ENCODE assay signal across 28 cellular contexts in the genomic region with DNA sequence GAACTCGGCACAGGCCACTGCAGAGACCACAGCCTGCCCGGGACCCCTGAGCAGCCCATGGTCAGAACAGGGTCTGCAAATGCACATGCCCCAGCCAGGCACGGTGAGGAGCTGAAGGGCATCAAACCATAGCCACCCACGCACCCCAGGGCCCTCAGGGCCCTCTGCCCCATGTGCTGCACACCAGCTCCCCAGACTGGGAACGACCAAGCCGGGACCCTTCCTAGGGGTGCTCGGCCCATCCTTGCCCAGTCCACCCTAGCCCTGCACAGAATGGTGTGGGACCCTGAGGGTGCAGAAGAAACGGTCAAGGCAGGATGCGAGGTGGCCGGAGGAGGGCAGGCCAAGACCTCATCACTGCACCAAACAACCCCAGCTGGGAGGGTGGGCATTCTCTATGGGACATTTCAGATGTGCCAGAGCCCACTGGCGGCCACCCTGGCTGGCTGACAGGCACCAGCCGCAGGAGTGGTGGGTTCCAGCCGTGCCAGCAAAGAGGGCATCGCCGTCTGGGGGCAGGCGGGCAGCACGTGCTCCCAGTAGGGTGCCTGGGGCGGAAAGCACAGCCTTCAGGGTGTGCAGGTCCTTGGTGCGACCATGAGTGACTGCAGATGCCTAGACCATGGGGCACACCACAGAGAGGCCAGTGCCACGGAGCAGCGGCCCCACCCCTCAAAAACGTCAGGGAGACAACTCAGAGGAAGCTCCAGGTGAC.
"Had no signal": no experiment of that assay in that cellular context is flagged by ENCODE, and none has a peak within 500 bp of the region (broad histone marks: within the 10 kb centered on the region; RNA-seq: fewer than 3 reads in every experiment).

No MANE protein-coding gene starts in this region.

- H3K36me3 ChIP-seq: ovary, prostate gland had no signal

- ATAC-seq: activated CD8-positive, alpha-beta memory T cell treated with anti-CD3 and anti-CD28 coated beads, Interleukin-2, amount 10 ng/mL, durations not matched to agents 7 days and 5 days; activated CD8-positive, alpha-beta T cell treated with anti-CD3 and anti-CD28 coated beads, Interleukin-2, amount 10 ng/mL, durations not matched to agents 7 days and 5 days; left lobe of liver; natural killer cell; stimulated activated naive B cell treated with anti-CD40 and anti-IgM and Interleukin-4, amounts not matched to agents 10 μg/mL and 1 μg/mL and 100 μg/mL, for 72 hours had no signal

- H3K27me3 ChIP-seq: ovary, sigmoid colon, stomach, thyroid gland, upper lobe of left lung had no signal

- H3K4me1 ChIP-seq: prostate gland had no signal

- H3K27ac Mint-ChIP-seq: activated CD8-positive, alpha-beta memory T cell treated with anti-CD3 and anti-CD28 coated beads, Interleukin-2, amount 10 ng/mL, durations not matched to agents 7 days and 5 days; activated naive CD8-positive, alpha-beta T cell; activated T-helper 2 cell treated with anti-CD3 and anti-CD28 coated beads, Interferon-gamma antibody, Interleukin-2, Interleukin-4, amounts not matched to agents 10 μg/mL and 5 μg/mL and 100 μg/mL, durations not matched to agents 14 hours and 24 hours and 36 hours; stimulated activated naive B cell treated with anti-CD40 and anti-IgM and Interleukin-4, amounts not matched to agents 10 μg/mL and 1 μg/mL and 100 μg/mL, for 72 hours had no signal

- H3K27me3 Mint-ChIP-seq: activated naive CD8-positive, alpha-beta T cell; central memory CD8-positive, alpha-beta T cell; stimulated activated naive B cell treated with anti-CD40 and anti-IgM and Interleukin-4, amounts not matched to agents 10 μg/mL and 1 μg/mL and 100 μg/mL, for 72 hours had no signal

- H3K27ac ChIP-seq: epithelial cell of prostate, ovary, prostate gland, sigmoid colon, stomach, thyroid gland, upper lobe of left lung had no signal

- H3K36me3 Mint-ChIP-seq: activated CD8-positive, alpha-beta memory T cell treated with anti-CD3 and anti-CD28 coated beads, Interleukin-2, amount 10 ng/mL, durations not matched to agents 7 days and 5 days; activated naive CD8-positive, alpha-beta T cell; natural killer cell had no signal

- H3K9me3 Mint-ChIP-seq: activated T-helper 2 cell treated with anti-CD3 and anti-CD28 coated beads, Interferon-gamma antibody, Interleukin-2, Interleukin-4, amounts not matched to agents 10 μg/mL and 5 μg/mL and 100 μg/mL, durations not matched to agents 14 hours and 24 hours and 36 hours; central memory CD8-positive, alpha-beta T cell; natural killer cell; stimulated activated naive B cell treated with anti-CD40 and anti-IgM and Interleukin-4, amounts not matched to agents 10 μg/mL and 1 μg/mL and 100 μg/mL, for 72 hours had no signal

- DNase-seq: activated CD4-positive, alpha-beta T cell treated with anti-CD3 and anti-CD28 coated beads, Interleukin-2, amount 50 U/mL, for 1 hour; activated CD4-positive, CD25-positive, alpha-beta regulatory T cell treated with anti-CD3 and anti-CD28 coated beads, Interleukin-2, amount 50 U/mL, for 72 hours; activated CD8-positive, alpha-beta memory T cell treated with anti-CD3 and anti-CD28 coated beads, Interleukin-2, amount 10 ng/mL, durations not matched to agents 7 days and 5 days; activated CD8-positive, alpha-beta T cell treated with anti-CD3 and anti-CD28 coated beads, Interleukin-2, amount 10 ng/mL, durations not matched to agents 7 days and 5 days; activated T-cell treated with anti-CD3 and anti-CD28 coated beads, Interleukin-2, amount 50 U/mL, for 48 hours; anterior cingulate cortex; effector CD8-positive, alpha-beta T cell; kidney glomerular epithelial cell; mesendoderm; natural killer cell; ovary; retina; sigmoid colon; small intestine; stimulated activated CD4-positive, alpha-beta T cell treated with anti-CD3 and anti-CD28 coated beads, Interleukin-4, amount 100 ng/mL, for 4 hours; stimulated activated CD8-positive, alpha-beta memory T cell treated with anti-CD3 and anti-CD28 coated beads, Interleukin-4, amount 100 ng/mL, for 48 hours; stimulated activated naive B cell treated with anti-CD40 and anti-IgM and Interleukin-4, amounts not matched to agents 10 μg/mL and 1 μg/mL and 100 μg/mL, for 72 hours; stomach; T-helper 2 cell; thyroid gland had no signal

- H3K9me3 ChIP-seq: ovary, prostate gland, sigmoid colon, stomach, thyroid gland, upper lobe of left lung had no signal

- H3K4me3 ChIP-seq: lung, ovary, prostate gland, sigmoid colon, stomach, thyroid gland, upper lobe of left lung had no signal

- H3K4me3 Mint-ChIP-seq: activated CD8-positive, alpha-beta memory T cell treated with anti-CD3 and anti-CD28 coated beads, Interleukin-2, amount 10 ng/mL, durations not matched to agents 7 days and 5 days; activated CD8-positive, alpha-beta T cell treated with anti-CD3 and anti-CD28 coated beads, Interleukin-2, amount 10 ng/mL, durations not matched to agents 7 days and 5 days; activated naive CD8-positive, alpha-beta T cell; central memory CD8-positive, alpha-beta T cell; natural killer cell; stimulated activated naive B cell treated with anti-CD40 and anti-IgM and Interleukin-4, amounts not matched to agents 10 μg/mL and 1 μg/mL and 100 μg/mL, for 72 hours had no signal
